Comparison of ENCODE assay signal across 8 cellular contexts in genomic region chr9:806285-807156, GRCh38. TPM values are rescaled to one million over a fixed set of nuclear protein-coding genes. Genes with fewer than 3 reads are reported as not detected.
DNase-seq lines count a peak whose midpoint lies in the region; ATAC-seq, FAIRE-seq and TF ChIP-seq lines count a peak whose summit lies in the region.

No MANE protein-coding gene starts in this region.

- no peak overlapping the region for H3K4me3 Mint-ChIP-seq in osteocyte (ENCODE audit: unreplicated experiment)
- H3K4me3 Mint-ChIP-seq in activated naive CD4-positive, alpha-beta T cell treated with anti-CD3 and anti-CD28 coated beads, Interleukin-2, amount 10 ng/mL, durations not matched to agents 7 days and 5 days, result no peak overlapping the region

- DNase-seq in DMS53 (lab: John Stamatoyannopoulos, UW) (peak; percentile 4), RWPE2 (ENCODE audit: low spot score) (no peak), fibroblast of mammary gland (ENCODE audit: low read depth) (peak; percentile 53), osteocyte (ENCODE audit: extremely low spot score, unreplicated experiment) (no peak), GM19238 (ENCODE audit: insufficient read length, low spot score) (no peak), RCC 7860 (ENCODE audit: low spot score) (no peak)
- no peak for DNase-seq in activated naive CD4-positive, alpha-beta T cell treated with anti-CD3 and anti-CD28 coated beads, Interleukin-2, amount 10 ng/mL, durations not matched to agents 7 days and 5 days

- H3K9me3 ChIP-seq in RWPE2 (ENCODE audit: severe bottlenecking), result no peaks in the 10 kb centered on the region

- H3K36me3 Mint-ChIP-seq in osteocyte (ENCODE audit: unreplicated experiment), result no peaks in the 10 kb centered on the region
- H3K36me3 Mint-ChIP-seq in activated naive CD4-positive, alpha-beta T cell treated with anti-CD3 and anti-CD28 coated beads, Interleukin-2, amount 10 ng/mL, durations not matched to agents 7 days and 5 days, result no peaks in the 10 kb centered on the region

- no peaks in the 10 kb centered on the region for H3K4me1 Mint-ChIP-seq in osteocyte (ENCODE audit: unreplicated experiment)
- no peaks in the 10 kb centered on the region for H3K4me1 Mint-ChIP-seq in activated naive CD4-positive, alpha-beta T cell treated with anti-CD3 and anti-CD28 coated beads, Interleukin-2, amount 10 ng/mL, durations not matched to agents 7 days and 5 days

- H3K27me3 ChIP-seq in RWPE2 (ENCODE audit: insufficient read depth, poor library complexity, severe bottlenecking), result no peaks in the 10 kb centered on the region

- H3K4me3 ChIP-seq in RWPE2 (ENCODE audit: severe bottlenecking) (no peak overlapping the region), fibroblast of mammary gland (ENCODE audit: control insufficient read depth, low read depth, low read length) (no peak overlapping the region)

- peak; percentile 80 for TF ChIP-seq CTCF in RWPE2 (IDR thresholded peaks at IDR 0.05; ENCODE audit: poor library complexity, severe bottlenecking)
- peak; percentile 84 for TF ChIP-seq CTCF in fibroblast of mammary gland (conservative IDR thresholded peaks at IDR 0.05; ENCODE audit: control insufficient read depth, insufficient read depth, low read depth, low read length)
- TF ChIP-seq CTCF in osteocyte (IDR thresholded peaks at IDR 0.05), result peak; percentile 75

- H3K9me3 Mint-ChIP-seq in osteocyte (ENCODE audit: unreplicated experiment), result no peaks in the 10 kb centered on the region
- no peaks in the 10 kb centered on the region for H3K9me3 Mint-ChIP-seq in activated naive CD4-positive, alpha-beta T cell treated with anti-CD3 and anti-CD28 coated beads, Interleukin-2, amount 10 ng/mL, durations not matched to agents 7 days and 5 days

- H3K4me1 ChIP-seq in RWPE2 (ENCODE audit: insufficient read depth, poor library complexity, severe bottlenecking), result peaks cover 14% of the 10 kb centered on the region

- peaks cover 24% of the 10 kb centered on the region for H3K27me3 Mint-ChIP-seq in osteocyte (ENCODE audit: unreplicated experiment)
- peaks cover 18% of the 10 kb centered on the region for H3K27me3 Mint-ChIP-seq in activated naive CD4-positive, alpha-beta T cell treated with anti-CD3 and anti-CD28 coated beads, Interleukin-2, amount 10 ng/mL, durations not matched to agents 7 days and 5 days

- CTCF ChIA-PET in activated naive CD4-positive, alpha-beta T cell treated with anti-CD3 and anti-CD28 coated beads, Interleukin-2, amount 10 ng/mL, durations not matched to agents 7 days and 5 days (lab: Charles Lee), result interaction anchor here (0.7 to 1.8 kb wide), 5 partner anchors 20 to 412 kb away, joined by 3 to 5 read pairs (median 4); no protein-coding TSS in a partner anchor

- ATAC-seq in HG03280 (IDR thresholded peaks at IDR 0.05; ENCODE audit: unreplicated experiment), result peak; percentile 48
- no peak for ATAC-seq in RWPE2 (ENCODE audit: low read depth)

- H3K36me3 ChIP-seq in RWPE2 (ENCODE audit: low read depth), result no peaks in the 10 kb centered on the region

- H3K27ac ChIP-seq in RWPE2 (ENCODE audit: poor library complexity, severe bottlenecking), result no peak overlapping the region

- FAIRE-seq in RCC 7860 (lab: Jason Lieb, UNC), result no peak

- no peak overlapping the region for H3K27ac Mint-ChIP-seq in osteocyte (ENCODE audit: unreplicated experiment)
- H3K27ac Mint-ChIP-seq in activated naive CD4-positive, alpha-beta T cell treated with anti-CD3 and anti-CD28 coated beads, Interleukin-2, amount 10 ng/mL, durations not matched to agents 7 days and 5 days, result no peak overlapping the region

RNA-seq across cellular contexts. Expression of gene DMRT1, which starts 35.0 kb away (rescaled TPM):
- total RNA-seq in osteocyte, result not detected in 2 replicates

Comparison
In these comparisons a context has a peak if more than half of its experiments do, and no peak if none do; other contexts are left out.
1. DNase-seq: peak in DMS53 (single experiment) and fibroblast of mammary gland (single experiment); none in RWPE2 (single experiment), osteocyte (single experiment), activated naive CD4-positive, alpha-beta T cell treated with anti-CD3 and anti-CD28 coated beads, Interleukin-2, amount 10 ng/mL, durations not matched to agents 7 days and 5 days (single experiment), GM19238 (single experiment) and RCC 7860 (single experiment).
2. Peak in every context shown above with its lines, with median percentiles within 50 percentile points of each other: CTCF ChIP-seq.